21 cellular contexts compared by ENCODE assay signal in genomic region chr17:74179576-74179975, GRCh38.
"Had no signal": no experiment of that assay in that cellular context is flagged by ENCODE, and none has a peak within 500 bp of the region (broad histone marks: within the 10 kb centered on the region; RNA-seq: fewer than 3 reads in every experiment).

No MANE protein-coding gene starts in this region.

- H3K27ac ChIP-seq: coronary artery, dorsolateral prefrontal cortex, esophagus muscularis mucosa, foreskin keratinocyte, gastroesophageal sphincter, heart left ventricle, hepatocyte, left lung had no signal

- DNase-seq: dermis blood vessel endothelial cell; effector CD4-positive, alpha-beta T cell; effector memory CD4-positive, alpha-beta T cell; foreskin keratinocyte; heart left ventricle; hypothalamus; immature natural killer cell; left cardiac atrium; left ventricle myocardium superior; mammary epithelial cell; mesendoderm; midbrain; naive thymus-derived CD4-positive, alpha-beta T cell had no signal

- H3K4me3 Mint-ChIP-seq: immature natural killer cell; memory B cell; naive thymus-derived CD4-positive, alpha-beta T cell had no signal

- H3K9me3 Mint-ChIP-seq: immature natural killer cell; memory B cell; naive thymus-derived CD4-positive, alpha-beta T cell had no signal

- H3K4me3 ChIP-seq: coronary artery, dorsolateral prefrontal cortex, esophagus muscularis mucosa, gastroesophageal sphincter, heart left ventricle, hepatocyte, left lung, lung had no signal

- H3K27ac Mint-ChIP-seq: immature natural killer cell; memory B cell; naive thymus-derived CD4-positive, alpha-beta T cell had no signal

- H3K4me1 ChIP-seq: esophagus muscularis mucosa, foreskin keratinocyte, gastroesophageal sphincter, heart left ventricle, left lung had no signal

- H3K4me1 Mint-ChIP-seq: immature natural killer cell had no signal

- ATAC-seq: foreskin keratinocyte; gastroesophageal sphincter; heart left ventricle; left cardiac atrium; left lung; left ventricle myocardium superior; naive thymus-derived CD4-positive, alpha-beta T cell had no signal

- H3K9me3 ChIP-seq: esophagus muscularis mucosa, gastroesophageal sphincter, heart left ventricle, left lung had no signal

- H3K36me3 ChIP-seq: esophagus muscularis mucosa, gastroesophageal sphincter, heart left ventricle, left lung had no signal

- H3K36me3 Mint-ChIP-seq: immature natural killer cell; memory B cell; naive thymus-derived CD4-positive, alpha-beta T cell had no signal
